ENCODE assay signal across 19 cellular contexts in genomic region chr5:66582499-66582898, GRCh38. TPM values are rescaled to one million over a fixed set of nuclear protein-coding genes. Genes with fewer than 3 reads are reported as not detected.
DNase-seq lines count a peak whose midpoint lies in the region; ATAC-seq, FAIRE-seq and TF ChIP-seq lines count a peak whose summit lies in the region.
"Had no signal": no experiment of that assay in that cellular context is flagged by ENCODE, and none has a peak within 500 bp of the region (broad histone marks: within the 10 kb centered on the region; RNA-seq: fewer than 3 reads in every experiment).

No MANE protein-coding gene starts in this region.

- dilution Hi-C loops in keratinocyte (cut with MboI; ENCODE audit: extremely low pct_ligation_motif_present, low sequenced_read_pairs): no loop called here

- no peak for ATAC-seq in HG03378 (IDR thresholded peaks at IDR 0.05; ENCODE audit: unreplicated experiment)
- ATAC-seq: activated CD4-positive, alpha-beta T cell treated with anti-CD3 and anti-CD28 coated beads for 36 hours had no signal

- no peak overlapping the region for H2AFZ ChIP-seq in keratinocyte (ENCODE audit: control insufficient read depth, low read length)
- H2AFZ ChIP-seq: hepatocyte had no signal

- peaks cover 6% of the 10 kb centered on the region for H3K4me1 ChIP-seq in keratinocyte (ENCODE audit: control insufficient read depth, extremely low read depth, insufficient read depth, low read length)
- H3K4me1 ChIP-seq: testis had no signal

- no peaks in the 10 kb centered on the region for H3K79me2 ChIP-seq in keratinocyte (ENCODE audit: control insufficient read depth, insufficient read depth, low read length)
- H3K79me2 ChIP-seq: hepatocyte had no signal

- H3K27me3 ChIP-seq in MG63 (no peaks in the 10 kb centered on the region), keratinocyte (ENCODE audit: control insufficient read depth, extremely low read depth, insufficient read depth, low read length) (no peaks in the 10 kb centered on the region)
- H3K27me3 ChIP-seq: ovary, testis had no signal

- FAIRE-seq in keratinocyte (lab: Jason Lieb, UNC): peak; percentile 80

- peak overlapping the region; percentile 48 for H3K27ac ChIP-seq in keratinocyte (ENCODE audit: control insufficient read depth, insufficient read depth, low read length)
- H3K27ac ChIP-seq: hepatocyte, testis had no signal

- DNase-seq in ELR (ENCODE audit: low read depth): peak; percentile 74
- DNase-seq in MG63: peak; percentile 39
- peak; percentile 26 for DNase-seq in astrocyte of the hippocampus (ENCODE audit: low read depth, low spot score)
- no peak for DNase-seq in keratinocyte (ENCODE audit: low read depth, low spot score)
- no peak for DNase-seq in glomerular visceral epithelial cell (ENCODE audit: extremely low spot score)
- DNase-seq in NCI-H1417 treated with DMSO at 0.1 percent for 48 hours (lab: John Stamatoyannopoulos, UW): no peak
- DNase-seq in SW480 (ENCODE audit: low spot score): no peak
- DNase-seq: activated CD4-positive, alpha-beta T cell treated with anti-CD3 and anti-CD28 coated beads for 36 hours; activated gamma-delta T cell treated with Interleukin-2 at 50 U/mL for 16 hours; AML-193; aorta; cortex of kidney; H9; ovary; stimulated activated CD4-positive, alpha-beta T cell treated with anti-CD3 and anti-CD28 coated beads, Interleukin-4, amount 100 ng/mL, for 24 hours; T-helper 9 cell; testis had no signal

- H3K36me3 ChIP-seq in MG63 (no peaks in the 10 kb centered on the region), keratinocyte (ENCODE audit: control insufficient read depth in 2 of 2, extremely low read depth in 1 of 2, insufficient read depth in 2 of 2, low read length in 2 of 2) (no peaks in the 10 kb centered on the region)
- H3K36me3 ChIP-seq: ovary had no signal

- H3K4me3 ChIP-seq in MG63 (no peak overlapping the region), keratinocyte (ENCODE audit: control insufficient read depth in 2 of 3, extremely low read depth in 1 of 3, insufficient read depth in 2 of 3, low read depth in 1 of 3, low read length in 3 of 3) (peak overlapping the region in 1 of 3 experiments; percentile 19)
- H3K4me3 ChIP-seq: hepatocyte, ovary, testis had no signal

- H3K9me3 ChIP-seq in MG63 (no peaks in the 10 kb centered on the region), keratinocyte (ENCODE audit: control insufficient read depth, low read depth, low read length) (no peaks in the 10 kb centered on the region)
- H3K9me3 ChIP-seq: ovary, testis had no signal

- no peak for TF ChIP-seq CTCF in keratinocyte (optimal IDR thresholded peaks at IDR 0.05 in 1 of 3, IDR thresholded peaks at IDR 0.05 in 1 of 3, conservative IDR thresholded peaks at IDR 0.05 in 1 of 3; ENCODE audit: extremely low read depth in 1 of 3, insufficient read depth in 2 of 3, low read length in 3 of 3)

- peak overlapping the region; percentile 59 for H3K4me2 ChIP-seq in keratinocyte (ENCODE audit: control insufficient read depth, extremely low read depth, insufficient read depth, low read depth, low read length)
- H3K4me2 ChIP-seq: hepatocyte had no signal

- H3K9ac ChIP-seq in keratinocyte (ENCODE audit: control insufficient read depth, extremely low read depth, insufficient read depth, low read length): no peak overlapping the region

- no peaks in the 10 kb centered on the region for H3K9me1 ChIP-seq in keratinocyte (ENCODE audit: control insufficient read depth, extremely low read depth, insufficient read depth, low read length)

- H4K20me1 ChIP-seq in keratinocyte (ENCODE audit: control insufficient read depth, extremely low read depth, insufficient read depth, low read length): no peaks in the 10 kb centered on the region

RNA-seq across cellular contexts. Expression of gene MAST4, which starts 13.7 kb away (rescaled TPM):
- 0.16 and 0.96 TPM in 2 replicates for total RNA-seq in MG63 (2014; rRNA removed; shearing (Covaris generic); ENCODE audit: low replicate concordance)
- 19.8 to 20.8 TPM (median 20.3 TPM) in 3 replicates for polyA plus RNA-seq in keratinocyte
- 34.0 TPM for polyA plus RNA-seq in keratinocyte (2011; ENCODE audit: low read depth)
- polyA plus RNA-seq in keratinocyte (2011; cell fraction: cytosol; rRNA removed): 13.9 and 18.3 TPM in 2 replicates
- polyA plus RNA-seq in keratinocyte (2011; cell fraction: nucleus; rRNA removed): 67.4 and 73.9 TPM in 2 replicates
- 19.3 and 32.9 TPM in 2 replicates for polyA plus RNA-seq in keratinocyte (2012; ENCODE audit: low replicate concordance)
- polyA minus RNA-seq in keratinocyte: 68.7 to 96.4 TPM (median 93.1 TPM) in 3 replicates
- 17.1 TPM for polyA minus RNA-seq in keratinocyte (2011; cell fraction: cytosol; rRNA and poly(A)+ RNA removed)
- polyA minus RNA-seq in keratinocyte (2011; cell fraction: nucleus; rRNA and poly(A)+ RNA removed): 129 and 267 TPM in 2 replicates

Comparison
In these comparisons a context has a peak if more than half of its experiments do, and no peak if none do; other contexts are left out.
1. DNase-seq: peak in ELR (single experiment), MG63 (single experiment) and astrocyte of the hippocampus (single experiment); none in keratinocyte (single experiment), glomerular visceral epithelial cell (single experiment), NCI-H1417 treated with DMSO at 0.1 percent for 48 hours (single experiment) and SW480 (single experiment).